12 cellular contexts compared by ENCODE assay signal in the genomic region with DNA sequence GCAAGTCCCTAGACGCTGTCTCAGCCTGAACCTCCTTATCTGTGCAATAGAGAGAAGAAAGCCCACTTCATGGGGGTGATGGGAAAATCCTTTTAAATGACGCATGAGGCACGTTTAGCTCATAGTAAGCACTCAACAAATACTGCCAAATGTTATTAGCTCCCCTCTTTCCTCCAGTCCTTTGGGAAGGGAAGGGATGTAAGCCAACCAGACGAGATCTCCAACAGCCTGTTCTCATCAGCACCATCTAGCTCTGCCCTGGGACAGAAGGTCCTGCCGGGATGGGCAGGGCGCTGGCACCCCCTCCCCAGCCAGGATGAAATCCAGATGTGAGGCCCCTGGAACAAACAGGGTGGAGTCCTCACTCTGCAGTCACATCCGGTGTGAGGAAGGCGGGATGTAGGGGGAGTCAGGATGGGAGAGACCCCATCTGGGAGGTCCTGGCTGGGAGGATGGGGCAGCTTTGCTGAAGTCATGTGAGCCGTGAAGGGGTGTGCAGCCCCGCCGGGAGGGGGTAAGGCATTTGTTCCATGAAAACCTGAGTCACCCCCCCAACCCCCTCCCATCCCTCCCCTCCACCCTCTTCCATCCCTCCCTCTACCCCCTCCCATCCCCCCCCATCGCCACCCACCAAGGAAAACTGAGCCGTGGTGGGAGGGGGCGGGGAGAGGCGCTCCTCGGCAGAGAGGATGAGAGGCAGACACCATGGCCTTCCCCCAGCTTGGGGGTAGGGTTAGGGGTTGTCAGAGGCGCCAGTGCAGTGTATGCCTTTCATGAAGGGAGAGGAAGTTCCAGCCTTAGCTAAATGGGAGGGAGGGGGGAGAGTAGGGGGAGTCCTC. TPM values are rescaled to one million over a fixed set of nuclear protein-coding genes. Genes with fewer than 3 reads are reported as not detected.
DNase-seq lines count a peak whose midpoint lies in the region; ATAC-seq and TF ChIP-seq lines count a peak whose summit lies in the region.
"Had no signal": no experiment of that assay in that cellular context is flagged by ENCODE, and none has a peak within 500 bp of the region (broad histone marks: within the 10 kb centered on the region; RNA-seq: fewer than 3 reads in every experiment).

No MANE protein-coding gene starts in this region.

- peak overlapping the region; percentile 13 for H3K4me2 ChIP-seq in trophoblast cell (ENCODE audit: low read length)

- H2AFZ ChIP-seq in trophoblast cell (ENCODE audit: insufficient read depth, low read length, poor library complexity): no peak overlapping the region

- H3K9me3 ChIP-seq in trophoblast cell (ENCODE audit: insufficient read depth, low read depth, low read length): peaks cover 3% of the 10 kb centered on the region
- no peaks in the 10 kb centered on the region for H3K9me3 ChIP-seq in HAP-1

- H2BK5ac ChIP-seq in trophoblast cell (ENCODE audit: low read depth, low read length, poor library complexity): no peak overlapping the region

- no peak overlapping the region for H4K12ac ChIP-seq in trophoblast cell (ENCODE audit: low read depth, low read length)

- H3K36me3 Mint-ChIP-seq in WTC11: peaks cover 8% of the 10 kb centered on the region

- CTCF ChIA-PET in WTC11 (lab: Charles Lee): interaction anchor here (0.5 to 3.6 kb wide), 7 partner anchors 20 to 582 kb away, joined by 3 to 43 read pairs (median 4); no protein-coding TSS in a partner anchor

- peak overlapping the region; percentile 68 for H4K91ac ChIP-seq in trophoblast cell (ENCODE audit: low read depth, low read length)

- H3K27me3 Mint-ChIP-seq in WTC11 (ENCODE audit: low read depth): no peaks in the 10 kb centered on the region; the same call in 1 of the 2 replicates

- no peak for ATAC-seq in WTC11

- no peak overlapping the region for H2BK120ac ChIP-seq in trophoblast cell (ENCODE audit: insufficient read depth, low read length, poor library complexity)

- H3K14ac ChIP-seq in trophoblast cell (ENCODE audit: low read length): no peak overlapping the region

- no peak overlapping the region for H3K27ac ChIP-seq in trophoblast cell (ENCODE audit: low read depth, low read length)
- H3K27ac ChIP-seq: C4-2B had no signal

- peak overlapping the region; percentile 27 to 45 for H3K4me3 ChIP-seq in foreskin fibroblast (ENCODE audit: low read depth in 1 of 2, low read length in 2 of 2)
- H3K4me3 ChIP-seq in trophoblast cell (ENCODE audit: low read depth, low read length): no peak overlapping the region
- H3K4me3 ChIP-seq in HAP-1: no peak overlapping the region

- no CpG with 5 or more reads among the region's 17 CpGs for WGBS in trophoblast cell (ENCODE audit: extremely low coverage, insufficient coverage, insufficient read length)

- no peak overlapping the region for H3K23ac ChIP-seq in trophoblast cell (ENCODE audit: low read length)

- peaks cover 10% of the 10 kb centered on the region for H3K4me1 Mint-ChIP-seq in WTC11

- H3K27me3 ChIP-seq in trophoblast cell (ENCODE audit: insufficient read depth, low read length) (no peaks in the 10 kb centered on the region), HAP-1 (ENCODE audit: low read depth) (no peaks in the 10 kb centered on the region)

- DNase-seq in AG08396 (ENCODE audit: low spot score) (peak; percentile 73), WTC11 (ENCODE audit: low spot score) (no peak), foreskin fibroblast (peak; percentile 91 to 98), trophoblast cell (no peak), HAP-1 (ENCODE audit: low spot score in 2 of 2) (no peak), NCI-H1694 (lab: John Stamatoyannopoulos, UW) (no peak), OCI-M2 (lab: John Stamatoyannopoulos, UW; ENCODE audit: unreplicated experiment) (no peak), NCI-H1105 treated with DMSO at 0.1 percent for 48 hours (lab: John Stamatoyannopoulos, UW) (no peak)
- DNase-seq: activated naive CD4-positive, alpha-beta T cell treated with anti-CD3 and anti-CD28 coated beads, Interleukin-2, amount 50 U/mL, for 16 hours; NCI-H1694 treated with DMSO at 0.1 percent for 48 hours; T1000 had no signal

- H3K18ac ChIP-seq in trophoblast cell (ENCODE audit: low read length): peak overlapping the region; percentile 69

- H4K8ac ChIP-seq in trophoblast cell (ENCODE audit: low read depth, low read length): no peak overlapping the region

- H3K4me1 ChIP-seq in trophoblast cell (ENCODE audit: control insufficient read depth in 1 of 2, insufficient read depth in 2 of 2, low read length in 2 of 2) (peaks cover 19 to 29% of the 10 kb centered on the region in 2 experiments), HAP-1 (no peaks in the 10 kb centered on the region)

- H3K9me3 Mint-ChIP-seq in WTC11: no peaks in the 10 kb centered on the region

- no peak overlapping the region for H3K4me3 Mint-ChIP-seq in WTC11

- peaks cover 10% of the 10 kb centered on the region for H3K79me1 ChIP-seq in trophoblast cell (ENCODE audit: low read length)

- in situ Hi-C loops in HAP-1 (cut with MboI; ENCODE audit: low sequenced_read_pairs): loop anchor here (25.0 kb wide), 1 partner anchor 289 kb away; the partner anchor contains the start of gene OLFM2

- no peak for TF ChIP-seq CTCF in WTC11 (IDR thresholded peaks at IDR 0.05)
- no peak for TF ChIP-seq CTCF in foreskin fibroblast (IDR thresholded peaks at IDR 0.05; ENCODE audit: low read depth, low read length)

- peak overlapping the region; percentile 42 for H2BK12ac ChIP-seq in trophoblast cell (ENCODE audit: low read length)

- H2AK5ac ChIP-seq in trophoblast cell (ENCODE audit: low read length): peak overlapping the region; percentile 2

- peak overlapping the region; percentile 24 for H3K4ac ChIP-seq in trophoblast cell (ENCODE audit: low read depth, low read length)

- peaks cover 10% of the 10 kb centered on the region for H3K79me2 ChIP-seq in trophoblast cell (ENCODE audit: control insufficient read depth, insufficient read depth, low read length, poor library complexity)

- H3K9ac ChIP-seq in trophoblast cell (ENCODE audit: low read length): no peak overlapping the region

- H3K36me3 ChIP-seq in trophoblast cell (ENCODE audit: control insufficient read depth in 1 of 2, insufficient read depth in 2 of 2, low read length in 2 of 2): peaks cover 17 to 21% of the 10 kb centered on the region in 2 experiments
- no peaks in the 10 kb centered on the region for H3K36me3 ChIP-seq in HAP-1 (replicated peaks)

- POLR2A ChIA-PET in WTC11 (lab: Charles Lee): interaction anchor here (0.6 to 0.8 kb wide), 2 partner anchors 63 to 154 kb away, joined by 3 read pairs; partner anchors contain the start of gene TYK2

- peak overlapping the region; percentile 53; the same call in 1 of the 2 replicates for H3K27ac Mint-ChIP-seq in WTC11

TF ChIP-seq in WTC11, 78 proteins besides CTCF, POLR2A, EP300 and RAD21 (continues in another document):
- TF ChIP-seq FOXP1 (CRISPR knock-in tag; IDR thresholded peaks at IDR 0.05; ENCODE audit: borderline replicate concordance) (no peak), ZNF425 (CRISPR knock-in tag; conservative IDR thresholded peaks at IDR 0.05) (no peak), ZMAT4 (CRISPR knock-in tag; IDR thresholded peaks at IDR 0.05) (no peak), ZBTB43 (CRISPR knock-in tag; IDR thresholded peaks at IDR 0.05) (no peak), ZNF671 (CRISPR knock-in tag; IDR thresholded peaks at IDR 0.05) (no peak)
- TF ChIP-seq, protein P1, sequence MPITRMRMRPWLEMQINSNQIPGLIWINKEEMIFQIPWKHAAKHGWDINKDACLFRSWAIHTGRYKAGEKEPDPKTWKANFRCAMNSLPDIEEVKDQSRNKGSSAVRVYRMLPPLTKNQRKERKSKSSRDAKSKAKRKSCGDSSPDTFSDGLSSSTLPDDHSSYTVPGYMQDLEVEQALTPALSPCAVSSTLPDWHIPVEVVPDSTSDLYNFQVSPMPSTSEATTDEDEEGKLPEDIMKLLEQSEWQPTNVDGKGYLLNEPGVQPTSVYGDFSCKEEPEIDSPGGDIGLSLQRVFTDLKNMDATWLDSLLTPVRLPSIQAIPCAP (CRISPR knock-in tag; IDR thresholded peaks at IDR 0.05): no peak

RNA-seq across cellular contexts. Expression of gene S1PR2, which starts 4.5 kb away (rescaled TPM):
- 12.9 to 13.6 TPM (median 13.2 TPM) in 3 replicates for total RNA-seq in WTC11 (2021)
- 20.2 and 22.2 TPM in 2 replicates for polyA plus RNA-seq in trophoblast cell (2013)

RNA-seq across cellular contexts. Expression of gene MRPL4, which starts 25.4 kb away (rescaled TPM):
- total RNA-seq in WTC11 (2021): 109 to 112 TPM (median 110 TPM) in 3 replicates
- polyA plus RNA-seq in trophoblast cell (2013): 36.6 and 36.8 TPM in 2 replicates

RNA-seq across cellular contexts. Expression of gene DNMT1, which starts 31.8 kb away (rescaled TPM):
- total RNA-seq in WTC11 (2021): 174 to 210 TPM (median 191 TPM) in 3 replicates
- polyA plus RNA-seq in trophoblast cell (2013): 153 and 165 TPM in 2 replicates

RNA-seq across cellular contexts. Expression of gene ICAM1, which starts 44.3 kb away (rescaled TPM):
- total RNA-seq in WTC11 (2021): 3.8 to 5.4 TPM (median 4.8 TPM) in 3 replicates
- 1.5 and 1.7 TPM in 2 replicates for polyA plus RNA-seq in trophoblast cell (2013)

Comparison
In these comparisons a context has a peak if more than half of its experiments do, and no peak if none do; other contexts are left out.
1. DNase-seq: peak in AG08396 (single experiment) and foreskin fibroblast (2 of 2); none in WTC11 (single experiment), trophoblast cell (0 of 2), HAP-1 (0 of 2), NCI-H1694 (single experiment), OCI-M2 (single experiment) and NCI-H1105 treated with DMSO at 0.1 percent for 48 hours (single experiment).
2. H3K4me3 ChIP-seq: peak in foreskin fibroblast (2 of 2); none in trophoblast cell (single experiment) and HAP-1 (single experiment).